Comparison of ENCODE assay signal across 15 cellular contexts in the genomic region with DNA sequence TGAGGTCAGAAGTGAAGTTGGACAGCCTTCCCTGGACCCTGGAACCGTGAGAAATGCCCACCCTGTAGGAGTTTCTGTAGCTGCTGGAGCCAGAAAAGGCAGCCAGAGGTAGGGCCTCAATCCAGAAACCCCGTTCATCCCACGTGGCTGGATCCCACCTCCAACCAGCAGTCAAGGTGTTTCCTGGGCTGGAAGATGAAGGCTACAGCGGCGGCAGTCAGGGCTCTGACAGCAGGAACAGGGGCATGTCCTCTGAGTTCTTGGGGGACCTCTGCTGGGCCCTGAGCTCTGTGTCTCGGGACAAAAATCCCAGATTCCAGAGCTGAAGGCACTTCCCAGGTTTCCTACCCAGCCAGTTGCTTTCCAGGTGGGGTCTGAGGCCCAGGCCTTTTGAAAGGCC.
"Had no signal": no experiment of that assay in that cellular context is flagged by ENCODE, and none has a peak within 500 bp of the region (broad histone marks: within the 10 kb centered on the region; RNA-seq: fewer than 3 reads in every experiment).

No MANE protein-coding gene starts in this region.

- H3K4me1 ChIP-seq: body of pancreas, parathyroid adenoma, upper lobe of left lung had no signal

- ATAC-seq: activated naive CD4-positive, alpha-beta T cell treated with anti-CD3 and anti-CD28 coated beads, Interleukin-2, amount 50 U/mL, for 72 hours; body of pancreas; T-helper 17 cell had no signal

- DNase-seq: activated CD4-positive, alpha-beta memory T cell treated with anti-CD3 and anti-CD28 coated beads for 36 hours; activated effector memory CD4-positive, alpha-beta T cell treated with Interleukin-2 at 50 U/mL for 16 hours; activated T-cell treated with anti-CD3 and anti-CD28 coated beads, Interleukin-2, amount 50 U/mL, for 24 hours; amygdala; body of pancreas; central memory CD4-positive, alpha-beta T cell; foreskin fibroblast; SHP77; T-helper 17 cell; upper lobe of left lung; WERI-Rb-1 had no signal

- H3K27me3 ChIP-seq: body of pancreas, upper lobe of left lung had no signal

- H3K9ac ChIP-seq: parathyroid adenoma had no signal

- H3K36me3 ChIP-seq: neutrophil, upper lobe of left lung, WERI-Rb-1 had no signal

- H3K27ac ChIP-seq: body of pancreas, coronary artery, neutrophil, parathyroid adenoma, upper lobe of left lung, WERI-Rb-1 had no signal

- H3K79me2 ChIP-seq: parathyroid adenoma had no signal

- H3K4me3 ChIP-seq: body of pancreas, coronary artery, upper lobe of left lung had no signal

- H2AFZ ChIP-seq: parathyroid adenoma had no signal
